Comparison of ENCODE assay signal across 8 cellular contexts in the genomic region with DNA sequence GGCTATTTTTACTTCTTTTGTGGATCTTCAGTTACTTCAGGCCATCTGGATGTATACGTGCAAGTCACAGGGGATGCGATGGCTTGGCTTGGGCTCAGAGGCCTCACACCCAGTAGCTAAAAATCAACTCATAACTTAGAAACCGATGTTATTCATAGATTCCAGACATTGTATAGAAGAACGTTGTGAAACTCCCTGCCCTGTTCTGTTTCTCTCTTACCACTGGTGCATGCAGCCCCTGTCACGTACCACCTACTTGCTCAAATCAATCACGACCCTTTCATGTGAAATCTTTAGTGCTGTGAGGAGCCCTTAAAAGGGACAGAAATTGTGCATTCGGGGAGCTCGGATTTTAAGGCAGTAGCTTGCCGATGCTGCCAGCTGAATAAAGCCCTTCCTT. TPM values are rescaled to one million over a fixed set of nuclear protein-coding genes. Genes with fewer than 3 reads are reported as not detected.
DNase-seq lines count a peak whose midpoint lies in the region; ATAC-seq and TF ChIP-seq lines count a peak whose summit lies in the region.
"Not testable (repeated sequence)": the region's sequence is repeated elsewhere in the genome, so short reads cannot be mapped to it uniquely, and the experiment has no call there.

No MANE protein-coding gene starts in this region.

- not testable (repeated sequence) for H3F3A ChIP-seq in GM23338 (replicated peaks; ENCODE audit: low read depth)
- H3F3A ChIP-seq in SU-DHL-6 (ENCODE audit: insufficient read depth), result peaks cover 20% of the 10 kb centered on the region

- not testable (repeated sequence) for H3K9ac ChIP-seq in BLaER1
- H3K9ac ChIP-seq in SU-DHL-6 (ENCODE audit: low read length), result peak overlapping the region; percentile 74

- CTCF ChIA-PET in activated CD4-positive, alpha-beta memory T cell treated with anti-CD3 and anti-CD28 coated beads for 36 hours (lab: Charles Lee); activated naive CD4-positive, alpha-beta T cell treated with anti-CD3 and anti-CD28 coated beads, Interleukin-2, amount 10 ng/mL, durations not matched to agents 7 days and 5 days (lab: Charles Lee): not testable (repeated sequence)

- TF ChIP-seq CTCF in GM23338 (conservative IDR thresholded peaks at IDR 0.05; ENCODE audit: low read depth in 2 of 2); SU-DHL-6 (IDR thresholded peaks at IDR 0.05; ENCODE audit: insufficient read depth, low read length, poor library complexity, severe bottlenecking); glutamatergic neuron (IDR thresholded peaks at IDR 0.05; ENCODE audit: partially characterized antibody, unreplicated experiment); neural crest cell (conservative IDR thresholded peaks at IDR 0.05): not testable (repeated sequence)

- peak overlapping the region; percentile 98; the same call in 1 of the 2 replicates for H2AFZ ChIP-seq in GM23338
- H2AFZ ChIP-seq in SU-DHL-6 (ENCODE audit: low read depth, low read length, severe bottlenecking), result peak overlapping the region; percentile 84

- peaks cover 11% of the 10 kb centered on the region; the same call in 1 of the 2 replicates for H4K20me1 ChIP-seq in BLaER1
- not testable (repeated sequence) for H4K20me1 ChIP-seq in GM23338 (replicated peaks; ENCODE audit: insufficient read depth); SU-DHL-6 (ENCODE audit: low read depth, low read length)

- not testable (repeated sequence) for H3K27me3 Mint-ChIP-seq in GM23338 (ENCODE audit: insufficient read depth, low read depth, poor library complexity); activated CD4-positive, alpha-beta memory T cell treated with anti-CD3 and anti-CD28 coated beads for 36 hours; activated naive CD4-positive, alpha-beta T cell treated with anti-CD3 and anti-CD28 coated beads, Interleukin-2, amount 10 ng/mL, durations not matched to agents 7 days and 5 days; glutamatergic neuron (ENCODE audit: unreplicated experiment); neural crest cell (ENCODE audit: low read depth); stimulated activated naive CD8-positive, alpha-beta T cell treated with anti-CD3 and anti-CD28 coated beads, Interleukin-15, Interleukin-2, amounts not matched to agents 100 ng/mL and 50 ng/mL, for 24 hours

- H3K36me3 ChIP-seq in BLaER1; GM23338 (ENCODE audit: insufficient read depth); SU-DHL-6 (ENCODE audit: low read length): not testable (repeated sequence)

- H3K79me2 ChIP-seq in GM23338 (replicated peaks; ENCODE audit: insufficient read depth), result peaks cover 19% of the 10 kb centered on the region
- peaks cover 24% of the 10 kb centered on the region for H3K79me2 ChIP-seq in SU-DHL-6 (ENCODE audit: insufficient read depth, low read length)

- H3K27ac ChIP-seq in BLaER1, result peak overlapping the region; percentile 78; the same call in 1 of the 2 replicates
- H3K27ac ChIP-seq in GM23338 (ENCODE audit: low read depth), result not testable (repeated sequence)
- peak overlapping the region; percentile 92 for H3K27ac ChIP-seq in SU-DHL-6 (ENCODE audit: low read depth, low read length)

- H3K4me3 Mint-ChIP-seq in GM23338 (peak overlapping the region; percentile 87; the same call in 2 of the 3 replicates), glutamatergic neuron (ENCODE audit: unreplicated experiment) (peak overlapping the region; percentile 91), neural crest cell (peak overlapping the region; percentile 89)
- peak overlapping the region; percentile 24 for H3K4me3 Mint-ChIP-seq in activated CD4-positive, alpha-beta memory T cell treated with anti-CD3 and anti-CD28 coated beads for 36 hours
- peak overlapping the region; percentile 34 for H3K4me3 Mint-ChIP-seq in activated naive CD4-positive, alpha-beta T cell treated with anti-CD3 and anti-CD28 coated beads, Interleukin-2, amount 10 ng/mL, durations not matched to agents 7 days and 5 days
- H3K4me3 Mint-ChIP-seq in stimulated activated naive CD8-positive, alpha-beta T cell treated with anti-CD3 and anti-CD28 coated beads, Interleukin-15, Interleukin-2, amounts not matched to agents 100 ng/mL and 50 ng/mL, for 24 hours, result peak overlapping the region; percentile 92

- not testable (repeated sequence) for H3K9me3 Mint-ChIP-seq in GM23338; activated CD4-positive, alpha-beta memory T cell treated with anti-CD3 and anti-CD28 coated beads for 36 hours; activated naive CD4-positive, alpha-beta T cell treated with anti-CD3 and anti-CD28 coated beads, Interleukin-2, amount 10 ng/mL, durations not matched to agents 7 days and 5 days; glutamatergic neuron (ENCODE audit: unreplicated experiment); neural crest cell; stimulated activated naive CD8-positive, alpha-beta T cell treated with anti-CD3 and anti-CD28 coated beads, Interleukin-15, Interleukin-2, amounts not matched to agents 100 ng/mL and 50 ng/mL, for 24 hours

- H3K36me3 Mint-ChIP-seq in GM23338 (ENCODE audit: low read depth); activated CD4-positive, alpha-beta memory T cell treated with anti-CD3 and anti-CD28 coated beads for 36 hours; activated naive CD4-positive, alpha-beta T cell treated with anti-CD3 and anti-CD28 coated beads, Interleukin-2, amount 10 ng/mL, durations not matched to agents 7 days and 5 days; glutamatergic neuron (ENCODE audit: unreplicated experiment); neural crest cell (ENCODE audit: low read depth); stimulated activated naive CD8-positive, alpha-beta T cell treated with anti-CD3 and anti-CD28 coated beads, Interleukin-15, Interleukin-2, amounts not matched to agents 100 ng/mL and 50 ng/mL, for 24 hours (ENCODE audit: low read depth): not testable (repeated sequence)

- H3K4me1 ChIP-seq in BLaER1, result peaks cover 45% of the 10 kb centered on the region
- H3K4me1 ChIP-seq in GM23338 (ENCODE audit: insufficient read depth), result not testable (repeated sequence)

- not testable (repeated sequence) for H3K4me3 ChIP-seq in BLaER1, GM23338
- peak overlapping the region; percentile 57 for H3K4me3 ChIP-seq in SU-DHL-6 (ENCODE audit: insufficient read depth, low read length, poor library complexity, severe bottlenecking)

- ATAC-seq in GM23338, result not testable (repeated sequence)

- not testable (repeated sequence) for H3K27ac Mint-ChIP-seq in GM23338; activated naive CD4-positive, alpha-beta T cell treated with anti-CD3 and anti-CD28 coated beads, Interleukin-2, amount 10 ng/mL, durations not matched to agents 7 days and 5 days; glutamatergic neuron (ENCODE audit: unreplicated experiment)
- H3K27ac Mint-ChIP-seq in activated CD4-positive, alpha-beta memory T cell treated with anti-CD3 and anti-CD28 coated beads for 36 hours, result peak overlapping the region; percentile 94
- H3K27ac Mint-ChIP-seq in neural crest cell (ENCODE audit: unreplicated experiment), result peak overlapping the region; percentile 44
- H3K27ac Mint-ChIP-seq in stimulated activated naive CD8-positive, alpha-beta T cell treated with anti-CD3 and anti-CD28 coated beads, Interleukin-15, Interleukin-2, amounts not matched to agents 100 ng/mL and 50 ng/mL, for 24 hours, result peak overlapping the region; percentile 98

- H3K27me3 ChIP-seq in BLaER1; GM23338 (ENCODE audit: insufficient read depth); SU-DHL-6 (ENCODE audit: low read length): not testable (repeated sequence)

- DNase-seq in GM23338 (ENCODE audit: low spot score); activated CD4-positive, alpha-beta memory T cell treated with anti-CD3 and anti-CD28 coated beads for 36 hours; activated naive CD4-positive, alpha-beta T cell treated with anti-CD3 and anti-CD28 coated beads, Interleukin-2, amount 10 ng/mL, durations not matched to agents 7 days and 5 days; glutamatergic neuron; neural crest cell (ENCODE audit: low read depth, low spot score): not testable (repeated sequence)

- POLR2A ChIA-PET in activated CD4-positive, alpha-beta memory T cell treated with anti-CD3 and anti-CD28 coated beads for 36 hours (lab: Charles Lee), result not testable (repeated sequence)

- H3K9me3 ChIP-seq in BLaER1; SU-DHL-6 (ENCODE audit: insufficient read depth, low read length): not testable (repeated sequence)

- not testable (repeated sequence) for H3K9me2 ChIP-seq in GM23338 (ENCODE audit: insufficient read depth); SU-DHL-6 (replicated peaks; ENCODE audit: insufficient read depth, low read length)

- intact Hi-C loops in activated CD4-positive, alpha-beta memory T cell treated with anti-CD3 and anti-CD28 coated beads for 36 hours (cut with micrococcal nuclease), result loop anchor here (2.0 kb wide), 2 partner anchors 51 to 53 kb away; a partner anchor contains a TSS

- H3K4me2 ChIP-seq in BLaER1 (peak overlapping the region; percentile 95), SU-DHL-6 (ENCODE audit: low read depth, low read length, poor library complexity, severe bottlenecking) (peak overlapping the region; percentile 73)
- H3K4me2 ChIP-seq in GM23338, result not testable (repeated sequence)

- not testable (repeated sequence) for H3K4me1 Mint-ChIP-seq in GM23338
- H3K4me1 Mint-ChIP-seq in activated CD4-positive, alpha-beta memory T cell treated with anti-CD3 and anti-CD28 coated beads for 36 hours (ENCODE audit: low read depth), result peaks cover 39% of the 10 kb centered on the region
- peaks cover 40% of the 10 kb centered on the region for H3K4me1 Mint-ChIP-seq in activated naive CD4-positive, alpha-beta T cell treated with anti-CD3 and anti-CD28 coated beads, Interleukin-2, amount 10 ng/mL, durations not matched to agents 7 days and 5 days
- H3K4me1 Mint-ChIP-seq in glutamatergic neuron (ENCODE audit: low read depth, unreplicated experiment) (peaks cover 13% of the 10 kb centered on the region), neural crest cell (peaks cover 21% of the 10 kb centered on the region)
- peaks cover 43% of the 10 kb centered on the region for H3K4me1 Mint-ChIP-seq in stimulated activated naive CD8-positive, alpha-beta T cell treated with anti-CD3 and anti-CD28 coated beads, Interleukin-15, Interleukin-2, amounts not matched to agents 100 ng/mL and 50 ng/mL, for 24 hours (ENCODE audit: low read depth)

RNA-seq across cellular contexts. Expression of a gene that starts 1.3 kb away (rescaled TPM):
- 14.5 and 21.7 TPM in 2 replicates for total RNA-seq in GM23338 (2014; rRNA removed; shearing (Covaris generic))
- polyA plus RNA-seq in GM23338 (2016; fragmentation: Nextera tagmentation; extraction: Ambion mirVana), result 11.1 and 14.3 TPM in 2 replicates
- 10 to 100 TPM; 14.2 to 17.1 TPM for total RNA-seq in activated CD4-positive, alpha-beta memory T cell treated with anti-CD3 and anti-CD28 coated beads for 36 hours
- 43.3 TPM for total RNA-seq in glutamatergic neuron (ENCODE audit: unreplicated experiment)
- total RNA-seq in neural crest cell, result 23.8 and 24.4 TPM in 2 replicates

RNA-seq across cellular contexts. Expression of a gene that starts 50.4 kb away (rescaled TPM):
- total RNA-seq in GM23338 (2014; rRNA removed; shearing (Covaris generic)), result 24.7 and 25.6 TPM in 2 replicates
- 5.7 and 6.2 TPM in 2 replicates for polyA plus RNA-seq in GM23338 (2016; fragmentation: Nextera tagmentation; extraction: Ambion mirVana)
- 10 to 100 TPM; 45.0 to 46.6 TPM for total RNA-seq in activated CD4-positive, alpha-beta memory T cell treated with anti-CD3 and anti-CD28 coated beads for 36 hours
- total RNA-seq in glutamatergic neuron (ENCODE audit: unreplicated experiment) (139 TPM), neural crest cell (29.5 and 30.0 TPM in 2 replicates)

RNA-seq across cellular contexts. Expression of a gene that starts 53.5 kb away (rescaled TPM):
- 20.9 and 23.1 TPM in 2 replicates for total RNA-seq in GM23338 (2014; rRNA removed; shearing (Covaris generic))
- 9.4 and 15.8 TPM in 2 replicates for polyA plus RNA-seq in GM23338 (2016; fragmentation: Nextera tagmentation; extraction: Ambion mirVana)
- total RNA-seq in activated CD4-positive, alpha-beta memory T cell treated with anti-CD3 and anti-CD28 coated beads for 36 hours, result 10 to 100 TPM; 52.1 to 56.7 TPM
- total RNA-seq in glutamatergic neuron (ENCODE audit: unreplicated experiment) (54.9 TPM), neural crest cell (31.1 and 36.8 TPM in 2 replicates)

Comparison
In these comparisons a context has a peak if more than half of its experiments do, and no peak if none do; other contexts are left out.
1. H3K4me3 Mint-ChIP-seq: peak in every context shown above with its lines; median percentile 92 in stimulated activated naive CD8-positive, alpha-beta T cell treated with anti-CD3 and anti-CD28 coated beads, Interleukin-15, Interleukin-2, amounts not matched to agents 100 ng/mL and 50 ng/mL, for 24 hours; 91 in glutamatergic neuron; 89 in neural crest cell; 87 in GM23338; 34 in activated naive CD4-positive, alpha-beta T cell treated with anti-CD3 and anti-CD28 coated beads, Interleukin-2, amount 10 ng/mL, durations not matched to agents 7 days and 5 days; 24 in activated CD4-positive, alpha-beta memory T cell treated with anti-CD3 and anti-CD28 coated beads for 36 hours.